In genomic region chr18:58605027-58606020, GRCh38 we compare ENCODE assay signal across 10 cellular contexts. TPM values are rescaled to one million over a fixed set of nuclear protein-coding genes. Genes with fewer than 3 reads are reported as not detected.
DNase-seq lines count a peak whose midpoint lies in the region; ATAC-seq and TF ChIP-seq lines count a peak whose summit lies in the region.
"Had no signal": no experiment of that assay in that cellular context is flagged by ENCODE, and none has a peak within 500 bp of the region (broad histone marks: within the 10 kb centered on the region; RNA-seq: fewer than 3 reads in every experiment).

No MANE protein-coding gene starts in this region.

- no peak overlapping the region for H3K27ac ChIP-seq in left ventricle myocardium inferior (replicated peaks)

- no peak overlapping the region for H3K4me3 ChIP-seq in left ventricle myocardium inferior

- H3K4me1 Mint-ChIP-seq in T-cell: peaks cover 44 to 63% (median 51%) of the 10 kb centered on the region in 3 donors

- peak; percentile 47 for ATAC-seq in HG02642 (IDR thresholded peaks at IDR 0.05; ENCODE audit: poor library complexity, unreplicated experiment)
- ATAC-seq in T-cell (replicated peaks in 1 of 4): peak; percentile 84 to 92 (median 90)
- ATAC-seq in HG03469 (IDR thresholded peaks at IDR 0.05; ENCODE audit: unreplicated experiment): no peak
- ATAC-seq in HG03039 (IDR thresholded peaks at IDR 0.05; ENCODE audit: unreplicated experiment): no peak

- no peaks in the 10 kb centered on the region for H3K27me3 ChIP-seq in left ventricle myocardium inferior (ENCODE audit: low read depth)

- peaks cover 36% of the 10 kb centered on the region for H3K4me1 ChIP-seq in left ventricle myocardium inferior

- no peaks in the 10 kb centered on the region for H3K27me3 Mint-ChIP-seq in T-cell

- H3K36me3 ChIP-seq in left ventricle myocardium inferior: peaks cover 32% of the 10 kb centered on the region

- intact Hi-C loops in left ventricle myocardium inferior (cut with micrococcal nuclease): no loop called here

- CTCF ChIA-PET in T-cell (lab: Charles Lee): interaction anchor here in 1 of 2 donors (1.0 kb wide), 1 partner anchor 159 kb away, joined by 3 read pairs; no protein-coding TSS in a partner anchor

- no peaks in the 10 kb centered on the region for H3K36me3 Mint-ChIP-seq in T-cell

- POLR2A ChIA-PET in T-cell (lab: Charles Lee): no interaction called here

- H3K9me3 Mint-ChIP-seq in T-cell: no peaks in the 10 kb centered on the region

- H3K4me3 Mint-ChIP-seq in T-cell: peak overlapping the region in 2 of 3 donors; percentile 1 to 33

- H3K27ac Mint-ChIP-seq in T-cell: peak overlapping the region; percentile 46 to 68

- TF ChIP-seq CTCF in left ventricle myocardium inferior (IDR thresholded peaks at IDR 0.05; ENCODE audit: borderline replicate concordance): no peak

- no peaks in the 10 kb centered on the region for H3K9me3 ChIP-seq in left ventricle myocardium inferior (replicated peaks)

- peak in 20 of 34 experiments; percentile 6 to 35 (median 16) for DNase-seq in T-cell
- DNase-seq in central memory CD4-positive, alpha-beta T cell: peak; percentile 42
- DNase-seq in stimulated activated CD8-positive, alpha-beta memory T cell treated with anti-CD3 and anti-CD28 coated beads, Interleukin-4, amount 100 ng/mL, for 48 hours: peak; percentile 50
- DNase-seq in left ventricle myocardium inferior: no peak
- DNase-seq: aorta, NCI-H2107 had no signal

RNA-seq across cellular contexts. Expression of gene ALPK2, which starts 23.6 kb away (rescaled TPM):
- total RNA-seq in T-cell (1 to 10 TPM in 3 of 5 donors, under 1 TPM in 2; 0.25 to 3.1 (median 1.1) TPM), left ventricle myocardium inferior (182 TPM)
- total RNA-seq: mesenteric fat pad had no signal

Comparison
In these comparisons a context has a peak if more than half of its experiments do, and no peak if none do; other contexts are left out.
1. ATAC-seq: peak in HG02642 (single experiment) and T-cell (4 of 4); none in HG03469 (single experiment) and HG03039 (single experiment).
2. RNA of gene ALPK2, which starts 23.6 kb away (total RNA-seq): 182 TPM in left ventricle myocardium inferior (single experiment); 0.25 to 3.1 TPM in T-cell; every median in the first group is over 10 times any median in the second.